ENCODE assay signal across 13 cellular contexts in genomic region chr5:38598994-38599611, GRCh38. TPM values are rescaled to one million over a fixed set of nuclear protein-coding genes. Genes with fewer than 3 reads are reported as not detected.
DNase-seq lines count a peak whose midpoint lies in the region; ATAC-seq and TF ChIP-seq lines count a peak whose summit lies in the region.
"Had no signal": no experiment of that assay in that cellular context is flagged by ENCODE, and none has a peak within 500 bp of the region (broad histone marks: within the 10 kb centered on the region; RNA-seq: fewer than 3 reads in every experiment).

No MANE protein-coding gene starts in this region.

- H4K5ac ChIP-seq in H9 (ENCODE audit: insufficient read length, low read depth, low read length): no peak overlapping the region

- no peak for ATAC-seq in natural killer cell

- peak overlapping the region; percentile 80 for H3K27ac Mint-ChIP-seq in Calu3 (ENCODE audit: unreplicated experiment)
- H3K27ac Mint-ChIP-seq in nephron progenitor cell: peak overlapping the region; percentile 1
- H3K27ac Mint-ChIP-seq in H9: no peak overlapping the region
- no peak overlapping the region for H3K27ac Mint-ChIP-seq in natural killer cell
- no peak overlapping the region for H3K27ac Mint-ChIP-seq in activated naive CD4-positive, alpha-beta T cell treated with anti-CD3 and anti-CD28 coated beads for 36 hours
- H3K27ac Mint-ChIP-seq: activated B cell treated with CpG ODN at 0.5 μM for 24 hours had no signal

- no CpG with 5 or more reads among the region's 2 CpGs for WGBS in H9 (ENCODE audit: extremely low coverage, insufficient read length, low lambda C conversion rate)

- H4K91ac ChIP-seq in H9 (ENCODE audit: insufficient read length, low read depth, low read length): no peak overlapping the region

- H3K9ac ChIP-seq in H9 (ENCODE audit: extremely low read depth, insufficient read length, low read length): no peak overlapping the region

- H2AK5ac ChIP-seq in H9 (ENCODE audit: insufficient read length, low read length): no peak overlapping the region

- H3K9me3 ChIP-seq in MG63: no peaks in the 10 kb centered on the region
- H3K9me3 ChIP-seq in H9 (ENCODE audit: control insufficient read depth, low read depth, low read length): no peaks in the 10 kb centered on the region

- no peak overlapping the region for H2BK120ac ChIP-seq in H9 (ENCODE audit: low read depth, low read length, poor library complexity, severe bottlenecking)

- H3K4me1 ChIP-seq in H9 (ENCODE audit: insufficient read depth, low read length): peaks cover 3% of the 10 kb centered on the region; the same call in 1 of the 2 replicates

- H3K36me3 Mint-ChIP-seq in Calu3 (ENCODE audit: insufficient read depth, unreplicated experiment): no peaks in the 10 kb centered on the region
- no peaks in the 10 kb centered on the region for H3K36me3 Mint-ChIP-seq in nephron progenitor cell (ENCODE audit: low read depth)
- no peaks in the 10 kb centered on the region; a peak in 1 of 7 replicates for H3K36me3 Mint-ChIP-seq in H9 (ENCODE audit: insufficient read depth in 1 of 3, low read depth in 3 of 3)
- H3K36me3 Mint-ChIP-seq in natural killer cell: no peaks in the 10 kb centered on the region
- no peaks in the 10 kb centered on the region for H3K36me3 Mint-ChIP-seq in activated naive CD4-positive, alpha-beta T cell treated with anti-CD3 and anti-CD28 coated beads for 36 hours (ENCODE audit: low read depth)

- no peak overlapping the region for H2AFZ ChIP-seq in H9 (ENCODE audit: low read length)

- no peak overlapping the region for H3K14ac ChIP-seq in H9 (ENCODE audit: insufficient read depth, low read length)

- H3K4ac ChIP-seq in H9 (ENCODE audit: low read depth, low read length): no peak overlapping the region

- H3K4me3 ChIP-seq in MG63: no peak overlapping the region

- no peak overlapping the region for H3T11ph ChIP-seq in H9 (ENCODE audit: low read length)

- H3K56ac ChIP-seq in H9 (ENCODE audit: insufficient read length, low read depth, low read length): no peak overlapping the region

- no peaks in the 10 kb centered on the region for H3K36me3 ChIP-seq in MG63

- H3K79me1 ChIP-seq in H9 (ENCODE audit: insufficient read depth, low read depth, low read length, poor library complexity, severe bottlenecking): no peaks in the 10 kb centered on the region

- H3K23me2 ChIP-seq in H9 (ENCODE audit: insufficient read length, low read depth, low read length, poor library complexity, severe bottlenecking): no peaks in the 10 kb centered on the region

- no peaks in the 10 kb centered on the region for H3K79me2 ChIP-seq in H9 (ENCODE audit: insufficient read depth, low read length)

- DNase-seq in Calu3: peak; percentile 41
- peak; percentile 40 for DNase-seq in MG63
- peak; percentile 78 for DNase-seq in dermis blood vessel endothelial cell
- no peak for DNase-seq in nephron progenitor cell
- no peak for DNase-seq in DMS 273 (lab: John Stamatoyannopoulos, UW; ENCODE audit: unreplicated experiment)
- DNase-seq in H9: no peak
- DNase-seq in natural killer cell: no peak
- DNase-seq in activated naive CD4-positive, alpha-beta T cell treated with anti-CD3 and anti-CD28 coated beads for 36 hours: no peak
- DNase-seq: activated B cell treated with CpG ODN at 0.5 μM for 24 hours, activated gamma-delta T cell, COR-L47, left cardiac atrium had no signal

- H3K4me3 Mint-ChIP-seq in Calu3 (ENCODE audit: low read depth, unreplicated experiment): peak overlapping the region; percentile 32
- H3K4me3 Mint-ChIP-seq in nephron progenitor cell: no peak overlapping the region
- H3K4me3 Mint-ChIP-seq in H9: no peak overlapping the region
- H3K4me3 Mint-ChIP-seq in natural killer cell: no peak overlapping the region
- no peak overlapping the region for H3K4me3 Mint-ChIP-seq in activated naive CD4-positive, alpha-beta T cell treated with anti-CD3 and anti-CD28 coated beads for 36 hours
- H3K4me3 Mint-ChIP-seq: activated B cell treated with CpG ODN at 0.5 μM for 24 hours had no signal

- no peak overlapping the region for H3K27ac ChIP-seq in H9 (ENCODE audit: insufficient read length, low read depth, low read length)

- no peak overlapping the region for H3K4me2 ChIP-seq in H9 (ENCODE audit: insufficient read depth, insufficient read length, low read length)

- intact Hi-C loops in Calu3 (cut with micrococcal nuclease; ENCODE audit: unreplicated experiment) (loop anchor here (2.0 to 5.0 kb wide), 3 partner anchors 38 to 68 kb away; no protein-coding TSS in a partner anchor), natural killer cell (cut with micrococcal nuclease) (no loop called here)
- intact Hi-C loops in activated naive CD4-positive, alpha-beta T cell treated with anti-CD3 and anti-CD28 coated beads for 36 hours (cut with micrococcal nuclease): no loop called here

- H4K20me1 ChIP-seq in H9 (ENCODE audit: control insufficient read depth, insufficient read depth, insufficient read length): no peaks in the 10 kb centered on the region

- H3K18ac ChIP-seq in H9 (ENCODE audit: insufficient read length, low read depth, low read length): no peak overlapping the region

- no peaks in the 10 kb centered on the region for H3K9me3 Mint-ChIP-seq in Calu3 (ENCODE audit: low read depth, unreplicated experiment)
- H3K9me3 Mint-ChIP-seq in nephron progenitor cell: no peaks in the 10 kb centered on the region
- H3K9me3 Mint-ChIP-seq in H9: no peaks in the 10 kb centered on the region; a peak in 2 of 5 replicates
- H3K9me3 Mint-ChIP-seq in natural killer cell: no peaks in the 10 kb centered on the region
- no peaks in the 10 kb centered on the region for H3K9me3 Mint-ChIP-seq in activated naive CD4-positive, alpha-beta T cell treated with anti-CD3 and anti-CD28 coated beads for 36 hours
- H3K9me3 Mint-ChIP-seq: activated B cell treated with CpG ODN at 0.5 μM for 24 hours had no signal

- H3K27me3 ChIP-seq in MG63 (no peaks in the 10 kb centered on the region), H9 (ENCODE audit: insufficient read depth, low read length) (no peaks in the 10 kb centered on the region)

- H4K8ac ChIP-seq in H9 (replicated peaks; ENCODE audit: insufficient read length, low read depth, low read length): no peak overlapping the region

- no TSS peak for BruUV-seq in Calu3 (replicated peaks; lab: Mats Ljungman, UMichigan)

- H3K27me3 Mint-ChIP-seq in Calu3 (ENCODE audit: unreplicated experiment) (no peaks in the 10 kb centered on the region), nephron progenitor cell (ENCODE audit: low read depth, poor library complexity) (peaks cover 5% of the 10 kb centered on the region), H9 (ENCODE audit: low read depth) (no peaks in the 10 kb centered on the region), natural killer cell (ENCODE audit: low read depth in 2 of 2) (peaks cover 0 to 16% of the 10 kb centered on the region in 2 donors)
- peaks cover 7% of the 10 kb centered on the region for H3K27me3 Mint-ChIP-seq in activated naive CD4-positive, alpha-beta T cell treated with anti-CD3 and anti-CD28 coated beads for 36 hours (ENCODE audit: low read depth)

- H3K4me1 Mint-ChIP-seq in Calu3 (ENCODE audit: low read depth, unreplicated experiment) (peaks cover 74% of the 10 kb centered on the region), nephron progenitor cell (peaks cover 19% of the 10 kb centered on the region), H9 (peaks cover 8 to 19% of the 10 kb centered on the region in 2 experiments), natural killer cell (no peaks in the 10 kb centered on the region)
- H3K4me1 Mint-ChIP-seq in activated naive CD4-positive, alpha-beta T cell treated with anti-CD3 and anti-CD28 coated beads for 36 hours (ENCODE audit: low read depth): no peaks in the 10 kb centered on the region
- H3K4me1 Mint-ChIP-seq: activated B cell treated with CpG ODN at 0.5 μM for 24 hours had no signal

- H3K23ac ChIP-seq in H9 (ENCODE audit: insufficient read length, low read depth, low read length): no peak overlapping the region

- H2BK12ac ChIP-seq in H9 (ENCODE audit: insufficient read length, low read depth, low read length): no peak overlapping the region

- CTCF ChIA-PET in Calu3 (lab: Charles Lee): interaction anchor here (0.5 to 1.7 kb wide), 5 partner anchors 9 to 157 kb away, joined by 3 to 8 read pairs (median 8); no protein-coding TSS in a partner anchor
- CTCF ChIA-PET in activated naive CD4-positive, alpha-beta T cell treated with anti-CD3 and anti-CD28 coated beads for 36 hours (lab: Charles Lee): no interaction called here

- no peak overlapping the region for H2BK20ac ChIP-seq in H9 (ENCODE audit: low read depth, low read length, poor library complexity, severe bottlenecking)

- H2BK5ac ChIP-seq in H9 (ENCODE audit: insufficient read length, low read length): no peak overlapping the region

- TF ChIP-seq CTCF in Calu3 (IDR thresholded peaks at IDR 0.05; ENCODE audit: unreplicated experiment) (no peak), nephron progenitor cell (IDR thresholded peaks at IDR 0.05) (no peak), H9 (conservative IDR thresholded peaks at IDR 0.05) (no peak), natural killer cell (IDR thresholded peaks at IDR 0.05) (no peak)

- H2BK15ac ChIP-seq in H9 (ENCODE audit: low read depth, low read length): no peak overlapping the region

RNA-seq across cellular contexts. Expression of gene LIFR, which starts 42.7 kb away (rescaled TPM):
- total RNA-seq in Calu3 (2022): 7.6 and 7.9 TPM in 2 replicates
- 6.8 and 9.2 TPM in 2 replicates for total RNA-seq in MG63 (2014; rRNA removed; shearing (Covaris generic); ENCODE audit: low replicate concordance)
- 101 and 119 TPM in 2 replicates for total RNA-seq in dermis blood vessel endothelial cell
- 6.3 and 7.8 TPM in 2 replicates for total RNA-seq in H9 (2021)
- total RNA-seq in natural killer cell: not detected
- total RNA-seq in activated naive CD4-positive, alpha-beta T cell treated with anti-CD3 and anti-CD28 coated beads for 36 hours: under 1 TPM in 1 of 2 experiments, not detected in 1; 0.20 TPM
- total RNA-seq: activated B cell treated with CpG ODN at 0.5 μM for 24 hours, OCI-LY7 had no signal

Comparison
In these comparisons a context has a peak if more than half of its experiments do, and no peak if none do; other contexts are left out.
1. DNase-seq: peak in Calu3 (single experiment), MG63 (single experiment) and dermis blood vessel endothelial cell (single experiment); none in nephron progenitor cell (single experiment), DMS 273 (single experiment), H9 (single experiment), natural killer cell (single experiment) and activated naive CD4-positive, alpha-beta T cell treated with anti-CD3 and anti-CD28 coated beads for 36 hours (single experiment).
2. H3K27ac Mint-ChIP-seq: peak in Calu3 (single experiment) and nephron progenitor cell (single experiment); none in H9 (0 of 3), natural killer cell (0 of 2) and activated naive CD4-positive, alpha-beta T cell treated with anti-CD3 and anti-CD28 coated beads for 36 hours (single experiment).